In the genomic region with DNA sequence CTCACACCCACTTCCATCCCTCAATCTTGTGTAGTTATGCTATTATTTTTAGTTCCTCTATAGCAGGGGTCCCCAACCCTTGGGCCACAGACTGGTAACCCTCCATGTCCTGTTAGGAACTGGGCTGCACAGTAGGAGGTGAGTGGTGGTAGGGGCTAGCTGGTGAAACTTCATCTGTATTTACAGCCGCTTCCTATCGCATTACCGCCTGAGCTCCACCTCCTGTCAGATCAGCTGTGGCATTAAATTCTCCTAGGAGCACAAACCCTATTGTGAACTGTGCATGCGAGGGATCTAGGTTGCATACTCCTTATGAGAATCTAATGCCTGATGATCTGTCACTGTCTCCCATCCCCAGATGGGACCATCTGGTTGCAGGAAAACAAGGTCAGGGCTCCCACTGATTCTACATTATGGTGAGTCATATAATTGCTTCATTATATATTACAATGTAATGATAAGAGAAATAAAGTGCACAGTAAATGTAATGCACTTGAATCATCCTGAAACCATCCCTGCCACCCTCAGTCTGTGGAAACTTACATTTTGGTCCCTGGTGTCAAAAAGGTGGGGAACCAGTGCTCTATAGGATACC, we compare ENCODE assay signal across 10 cellular contexts. TPM values are rescaled to one million over a fixed set of nuclear protein-coding genes. Genes with fewer than 3 reads are reported as not detected.
DNase-seq lines count a peak whose midpoint lies in the region; ATAC-seq, FAIRE-seq and TF ChIP-seq lines count a peak whose summit lies in the region.
"Had no signal": no experiment of that assay in that cellular context is flagged by ENCODE, and none has a peak within 500 bp of the region (broad histone marks: within the 10 kb centered on the region; RNA-seq: fewer than 3 reads in every experiment).

No MANE protein-coding gene starts in this region.

- 90% methylated on average over 4 of the region's 4 CpGs for WGBS in HepG2 (ENCODE audit: low lambda C conversion rate)
- 91 to 93% methylated on average over 4 of the region's 4 CpGs for WGBS in aorta, 2 donors

- peaks cover 6% of the 10 kb centered on the region for H3K27me3 Mint-ChIP-seq in CD4-positive, CD25-positive, alpha-beta regulatory T cell
- H3K27me3 Mint-ChIP-seq in activated B cell treated with CpG ODN at 0.5 μM for 24 hours, result no peaks in the 10 kb centered on the region

- no peak for TF ChIP-seq RAD21 in HepG2 (CRISPR knock-in tag; IDR thresholded peaks at IDR 0.05)

- H3K9ac ChIP-seq in HepG2 (ENCODE audit: insufficient read depth, low read depth, low read length), result no peak overlapping the region

- H3K79me2 ChIP-seq in HepG2 (ENCODE audit: insufficient read depth, low read length), result peaks cover 28% of the 10 kb centered on the region

- H3K9me3 Mint-ChIP-seq in CD4-positive, CD25-positive, alpha-beta regulatory T cell, result no peaks in the 10 kb centered on the region
- no peaks in the 10 kb centered on the region for H3K9me3 Mint-ChIP-seq in activated B cell treated with CpG ODN at 0.5 μM for 24 hours

- no peaks in the 10 kb centered on the region for H3K36me3 Mint-ChIP-seq in CD4-positive, CD25-positive, alpha-beta regulatory T cell
- H3K36me3 Mint-ChIP-seq in activated B cell treated with CpG ODN at 0.5 μM for 24 hours (ENCODE audit: low read depth), result no peaks in the 10 kb centered on the region

- H3K4me3 ChIP-seq in CD4-positive, CD25-positive, alpha-beta regulatory T cell (ENCODE audit: low read depth, low read length), result peak overlapping the region; percentile 19
- H3K4me3 ChIP-seq in HepG2 (replicated peaks in 1 of 3; ENCODE audit: insufficient read depth in 1 of 3, low read depth in 2 of 3, low read length in 3 of 3), result no peak overlapping the region
- no peak overlapping the region for H3K4me3 ChIP-seq in aorta (ENCODE audit: low read length in 2 of 2)

- peaks cover 33% of the 10 kb centered on the region for H3K4me1 ChIP-seq in CD4-positive, CD25-positive, alpha-beta regulatory T cell (ENCODE audit: control insufficient read depth, insufficient read depth, low read length, poor library complexity, severe bottlenecking)
- peaks cover 50% of the 10 kb centered on the region for H3K4me1 ChIP-seq in HepG2 (ENCODE audit: insufficient read depth, low read length)
- H3K4me1 ChIP-seq in aorta (ENCODE audit: control insufficient read depth in 1 of 2, insufficient read depth in 2 of 2, low read length in 2 of 2), result no peaks in the 10 kb centered on the region

- H4K20me1 ChIP-seq in HepG2 (ENCODE audit: insufficient read depth, low read length), result peaks cover 13% of the 10 kb centered on the region

- H3K9me3 ChIP-seq in CD4-positive, CD25-positive, alpha-beta regulatory T cell (ENCODE audit: control insufficient read depth in 2 of 2, low read length in 2 of 2), result no peaks in the 10 kb centered on the region
- no peaks in the 10 kb centered on the region for H3K9me3 ChIP-seq in HepG2 (ENCODE audit: low read length)
- H3K9me3 ChIP-seq in aorta (ENCODE audit: control insufficient read depth, low read length), result no peaks in the 10 kb centered on the region

- TF ChIP-seq CTCF in activated B cell treated with CpG ODN at 0.5 μM for 24 hours (IDR thresholded peaks at IDR 0.05) (no peak), HepG2 (CRISPR knock-in tag; IDR thresholded peaks at IDR 0.05) (no peak)

- ATAC-seq in CD4-positive, CD25-positive, alpha-beta regulatory T cell (ENCODE audit: low read depth in 2 of 2), result no peak
- ATAC-seq in activated B cell treated with CpG ODN at 0.5 μM for 24 hours (ENCODE audit: low read depth) (no peak), HepG2 (no peak), HG03039 (IDR thresholded peaks at IDR 0.05; ENCODE audit: unreplicated experiment) (no peak), GM18861 (IDR thresholded peaks at IDR 0.05; ENCODE audit: unreplicated experiment) (no peak), aorta (ENCODE audit: low FRiP score) (no peak)

- intact Hi-C loops in activated B cell treated with CpG ODN at 0.5 μM for 24 hours (cut with micrococcal nuclease) (loop anchor here (5.0 kb wide), 4 partner anchors 118 to 1843 kb away; a partner anchor contains a TSS), HepG2 (cut with micrococcal nuclease; ENCODE audit: unreplicated experiment) (no loop called here), aorta (cut with DNase I) (no loop called here)

- no peaks in the 10 kb centered on the region for H3K27me3 ChIP-seq in CD4-positive, CD25-positive, alpha-beta regulatory T cell (ENCODE audit: control insufficient read depth, insufficient read depth, low read length)
- H3K27me3 ChIP-seq in HepG2 (ENCODE audit: control insufficient read depth in 1 of 2, insufficient read depth in 2 of 2, low read length in 2 of 2) (no peaks in the 10 kb centered on the region; a peak in 2 of 5 replicates), aorta (ENCODE audit: control insufficient read depth in 1 of 2, insufficient read depth in 2 of 2, low read length in 1 of 2) (no peaks in the 10 kb centered on the region)

- peak overlapping the region; percentile 64 to 94 (median 78) for H3K4me3 Mint-ChIP-seq in CD4-positive, CD25-positive, alpha-beta regulatory T cell
- H3K4me3 Mint-ChIP-seq in activated B cell treated with CpG ODN at 0.5 μM for 24 hours, result peak overlapping the region; percentile 49

- no peak for DNase-seq in CD4-positive, CD25-positive, alpha-beta regulatory T cell
- DNase-seq in EL, result peak; percentile 49
- no peak for DNase-seq in activated B cell treated with CpG ODN at 0.5 μM for 24 hours
- DNase-seq in HepG2 (ENCODE audit: low spot score), result no peak
- DNase-seq in DMS153 treated with DMSO at 0.1 percent for 48 hours (lab: John Stamatoyannopoulos, UW; ENCODE audit: unreplicated experiment), result no peak
- no peak for DNase-seq in aorta
- DNase-seq: DMS153 had no signal

- no peak overlapping the region for H3K4me2 ChIP-seq in HepG2 (ENCODE audit: low read depth, low read length)

- no TSS peak for BruUV-seq in HepG2 (replicated peaks; lab: Mats Ljungman, UMichigan)

- H3K36me3 ChIP-seq in CD4-positive, CD25-positive, alpha-beta regulatory T cell (ENCODE audit: control insufficient read depth, insufficient read depth, low read length), result no peaks in the 10 kb centered on the region
- H3K36me3 ChIP-seq in HepG2 (replicated peaks in 1 of 2; ENCODE audit: control insufficient read depth in 1 of 2, insufficient read depth in 2 of 2, low read length in 2 of 2), result no peaks in the 10 kb centered on the region; a peak in 1 of 5 replicates
- no peaks in the 10 kb centered on the region for H3K36me3 ChIP-seq in aorta (ENCODE audit: control insufficient read depth in 1 of 2, insufficient read depth in 2 of 2, low read length in 1 of 2)

- no peak for FAIRE-seq in HepG2 (lab: Jason Lieb, UNC)

- peak overlapping the region; percentile 65 to 80 (median 70) for H3K27ac Mint-ChIP-seq in CD4-positive, CD25-positive, alpha-beta regulatory T cell
- H3K27ac Mint-ChIP-seq in activated B cell treated with CpG ODN at 0.5 μM for 24 hours, result no peak overlapping the region

- CTCF ChIA-PET in activated B cell treated with CpG ODN at 0.5 μM for 24 hours (lab: Charles Lee), result interaction anchor here (1.4 kb wide), 1 partner anchor 63 kb away, joined by 6 read pairs; no protein-coding TSS in a partner anchor
- CTCF ChIA-PET in HepG2 (lab: Yijun Ruan, JAX; ENCODE audit: low intra/inter-chr PET ratio, low total read pairs), result no interaction called here

- in situ Hi-C loops in HepG2 (cut with HindIII; ENCODE audit: extremely low pct_ligation_motif_present, low pct_unique_long_range_greater_than_20kb), result no loop called here

- no peak for TF ChIP-seq EP300 in HepG2 (IDR thresholded peaks at IDR 0.05; ENCODE audit: low read depth in 2 of 2, low read length in 2 of 2)
- no peak for TF ChIP-seq EP300 in HepG2 (CRISPR knock-in tag; IDR thresholded peaks at IDR 0.05; ENCODE audit: borderline replicate concordance)

- no peak overlapping the region for H2AFZ ChIP-seq in HepG2 (ENCODE audit: low read length)

- peak overlapping the region; percentile 73 for H3K27ac ChIP-seq in CD4-positive, CD25-positive, alpha-beta regulatory T cell (ENCODE audit: insufficient read depth, low read length, poor library complexity, severe bottlenecking)
- H3K27ac ChIP-seq in HepG2 (ENCODE audit: extremely low read length, insufficient read depth, low read length) (no peak overlapping the region), aorta (ENCODE audit: low read depth in 1 of 2, low read length in 2 of 2) (no peak overlapping the region)
- H3K27ac ChIP-seq: KMS-11 had no signal

- POLR2A ChIA-PET in activated B cell treated with CpG ODN at 0.5 μM for 24 hours (lab: Charles Lee) (interaction anchor here (0.8 kb wide), 1 partner anchor 38 kb away, joined by 3 read pairs; no protein-coding TSS in a partner anchor), HepG2 (lab: Yijun Ruan, JAX) (interaction anchor here (2.6 kb wide), 1 partner anchor 43 kb away, joined by 8 read pairs; a partner anchor contains a TSS)

- no peak for TF ChIP-seq POLR2A in HepG2 (IDR thresholded peaks at IDR 0.05; ENCODE audit: insufficient read depth in 1 of 2, low read depth in 2 of 2, low read length in 2 of 2)

- peaks cover 5 to 37% (median 23%) of the 10 kb centered on the region in 4 donors for H3K4me1 Mint-ChIP-seq in CD4-positive, CD25-positive, alpha-beta regulatory T cell
- H3K4me1 Mint-ChIP-seq in activated B cell treated with CpG ODN at 0.5 μM for 24 hours, result peaks cover 11% of the 10 kb centered on the region

RNA-seq across cellular contexts. Expression of a gene that starts 1.6 kb away (rescaled TPM):
- 30.8 TPM for total RNA-seq in CD4-positive, CD25-positive, alpha-beta regulatory T cell
- polyA plus RNA-seq in CD4-positive, CD25-positive, alpha-beta regulatory T cell, result 10 to 100 TPM; 15.4 to 24.0 (median 19.7) TPM
- 3.2 and 3.5 TPM in 2 replicates for total RNA-seq in activated B cell treated with CpG ODN at 0.5 μM for 24 hours
- total RNA-seq in HepG2 (2016; rRNA removed; fragmentation: Illumina TruSeq; extraction: Trizol), result 8.7 and 9.4 TPM in 2 replicates
- total RNA-seq in HepG2 (2016; cell fraction: cytosol; rRNA removed; fragmentation: Illumina TruSeq; extraction: Trizol; ENCODE audit: low read depth), result 3.7 and 4.2 TPM in 2 replicates
- 8.6 and 9.1 TPM in 2 replicates for total RNA-seq in HepG2 (2016; cell fraction: insoluble cytoplasmic fraction; rRNA removed; fragmentation: Illumina TruSeq; extraction: Trizol)
- total RNA-seq in HepG2 (2016; cell fraction: membrane; rRNA removed; fragmentation: Illumina TruSeq; extraction: Trizol), result 10.0 and 13.0 TPM in 2 replicates
- 6.7 and 7.5 TPM in 2 replicates for total RNA-seq in HepG2 (2016; cell fraction: nucleus; rRNA removed; fragmentation: Illumina TruSeq; extraction: Trizol)
- polyA plus RNA-seq in HepG2 (2011; rRNA removed), result 21.9 and 22.9 TPM in 2 replicates
- 17.5 and 19.5 TPM in 2 replicates for polyA plus RNA-seq in HepG2 (2011; cell fraction: cytosol; rRNA removed)
- 19.6 and 23.6 TPM in 2 replicates for polyA plus RNA-seq in HepG2 (2011; cell fraction: nucleus; rRNA removed)
- 25.5 and 27.1 TPM in 2 replicates for polyA plus RNA-seq in HepG2 (2012)
- 2.1 TPM in 2 replicates for polyA plus RNA-seq in HepG2 (2016; cell fraction: cytosol; fragmentation: Illumina TruSeq; extraction: Trizol; ENCODE audit: low read depth)
- polyA plus RNA-seq in HepG2 (2016; cell fraction: insoluble cytoplasmic fraction; fragmentation: Illumina TruSeq; extraction: Trizol; ENCODE audit: low read depth), result 8.6 and 12.8 TPM in 2 replicates
- polyA plus RNA-seq in HepG2 (2016; cell fraction: membrane; fragmentation: Illumina TruSeq; extraction: Trizol; ENCODE audit: low read depth), result 5.8 and 6.9 TPM in 2 replicates
- polyA plus RNA-seq in HepG2 (2016; cell fraction: nucleus; fragmentation: Illumina TruSeq; extraction: Trizol; ENCODE audit: insufficient read depth, low read depth), result 10.7 and 10.8 TPM in 2 replicates
- 29.9 and 45.2 TPM in 2 replicates for polyA minus RNA-seq in HepG2 (2011; rRNA and poly(A)+ RNA removed; ENCODE audit: low replicate concordance)
- 12.6 and 13.2 TPM in 2 replicates for polyA minus RNA-seq in HepG2 (2011; cell fraction: cytosol; rRNA and poly(A)+ RNA removed)
- polyA minus RNA-seq in HepG2 (2011; cell fraction: nucleus; rRNA and poly(A)+ RNA removed), result 14.7 and 18.7 TPM in 2 replicates
- total RNA-seq in aorta, result 10 to 100 TPM; 48.7 to 51.5 TPM
- 10 to 100 TPM; 14.4 to 23.7 TPM for polyA plus RNA-seq in aorta

RNA-seq across cellular contexts. Expression of a gene that starts 42.9 kb away (rescaled TPM):
- 8.0 TPM for total RNA-seq in CD4-positive, CD25-positive, alpha-beta regulatory T cell
- polyA plus RNA-seq in CD4-positive, CD25-positive, alpha-beta regulatory T cell, result 1 to 10 TPM; 1.0 to 2.0 (median 1.7) TPM
- total RNA-seq in activated B cell treated with CpG ODN at 0.5 μM for 24 hours (10.2 and 13.9 TPM in 2 replicates), HepG2 (2016; rRNA removed; fragmentation: Illumina TruSeq; extraction: Trizol) (22.2 and 34.9 TPM in 2 replicates), aorta (10 to 100 TPM; 12.6 to 20.7 TPM)
- 11.0 and 15.1 TPM in 2 replicates for total RNA-seq in HepG2 (2016; cell fraction: cytosol; rRNA removed; fragmentation: Illumina TruSeq; extraction: Trizol; ENCODE audit: low read depth)
- 21.1 and 36.4 TPM in 2 replicates for total RNA-seq in HepG2 (2016; cell fraction: insoluble cytoplasmic fraction; rRNA removed; fragmentation: Illumina TruSeq; extraction: Trizol)
- 13.2 and 15.3 TPM in 2 replicates for total RNA-seq in HepG2 (2016; cell fraction: membrane; rRNA removed; fragmentation: Illumina TruSeq; extraction: Trizol)
- 42.2 and 47.8 TPM in 2 replicates for total RNA-seq in HepG2 (2016; cell fraction: nucleus; rRNA removed; fragmentation: Illumina TruSeq; extraction: Trizol)
- polyA plus RNA-seq in HepG2 (2011; rRNA removed) (37.4 and 42.8 TPM in 2 replicates), aorta (10 to 100 TPM in 1 of 2 donors, 1 to 10 TPM in 1; 6.3 to 17.0 TPM)
- polyA plus RNA-seq in HepG2 (2011; cell fraction: cytosol; rRNA removed), result 13.2 and 17.2 TPM in 2 replicates
- 139 and 168 TPM in 2 replicates for polyA plus RNA-seq in HepG2 (2011; cell fraction: nucleus; rRNA removed)
- polyA plus RNA-seq in HepG2 (2012), result 18.2 and 24.8 TPM in 2 replicates
- polyA plus RNA-seq in HepG2 (2016; cell fraction: cytosol; fragmentation: Illumina TruSeq; extraction: Trizol; ENCODE audit: low read depth), result 6.1 and 6.5 TPM in 2 replicates
- 23.9 and 25.9 TPM in 2 replicates for polyA plus RNA-seq in HepG2 (2016; cell fraction: insoluble cytoplasmic fraction; fragmentation: Illumina TruSeq; extraction: Trizol; ENCODE audit: low read depth)
- 8.0 and 9.0 TPM in 2 replicates for polyA plus RNA-seq in HepG2 (2016; cell fraction: membrane; fragmentation: Illumina TruSeq; extraction: Trizol; ENCODE audit: low read depth)
- polyA plus RNA-seq in HepG2 (2016; cell fraction: nucleus; fragmentation: Illumina TruSeq; extraction: Trizol; ENCODE audit: insufficient read depth, low read depth), result 68.3 and 69.6 TPM in 2 replicates
- 36.5 and 73.0 TPM in 2 replicates for polyA minus RNA-seq in HepG2 (2011; rRNA and poly(A)+ RNA removed; ENCODE audit: low replicate concordance)
- 12.6 and 13.0 TPM in 2 replicates for polyA minus RNA-seq in HepG2 (2011; cell fraction: cytosol; rRNA and poly(A)+ RNA removed)
- polyA minus RNA-seq in HepG2 (2011; cell fraction: nucleus; rRNA and poly(A)+ RNA removed), result 49.6 and 54.8 TPM in 2 replicates
